ENCODE assay signal across 9 cellular contexts in the genomic region with DNA sequence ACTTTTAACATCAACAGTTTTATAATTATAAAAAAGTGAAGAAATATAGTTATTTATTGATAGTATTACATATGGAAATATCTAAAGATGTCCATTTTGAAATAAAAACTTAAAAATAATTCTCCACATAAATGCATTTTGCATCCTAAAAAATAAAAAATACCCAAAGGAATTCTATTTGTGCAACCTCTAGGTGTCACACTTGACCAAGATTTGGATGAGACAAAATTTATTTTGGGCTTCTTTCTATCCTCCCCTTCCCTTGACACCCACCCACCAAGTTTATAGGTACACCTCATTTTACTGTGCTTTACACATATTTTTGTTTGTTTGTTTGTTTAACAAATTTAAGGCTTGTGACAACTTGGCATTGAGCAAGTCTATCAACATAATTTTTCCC. TPM values are rescaled to one million over a fixed set of nuclear protein-coding genes. Genes with fewer than 3 reads are reported as not detected.
DNase-seq lines count a peak whose midpoint lies in the region; ATAC-seq and TF ChIP-seq lines count a peak whose summit lies in the region.
"Had no signal": no experiment of that assay in that cellular context is flagged by ENCODE, and none has a peak within 500 bp of the region (broad histone marks: within the 10 kb centered on the region; RNA-seq: fewer than 3 reads in every experiment).

No MANE protein-coding gene starts in this region.

- no peak overlapping the region for H2BK20ac ChIP-seq in H9 (ENCODE audit: low read depth, low read length, poor library complexity, severe bottlenecking)

- peaks cover 19 to 22% of the 10 kb centered on the region in 2 experiments for H3K4me1 Mint-ChIP-seq in H9
- H3K4me1 Mint-ChIP-seq: immature natural killer cell had no signal

- no peak overlapping the region for H3K14ac ChIP-seq in H9 (ENCODE audit: insufficient read depth, low read length)

- no peak overlapping the region for H3T11ph ChIP-seq in H9 (ENCODE audit: low read length)

- H3K18ac ChIP-seq in H9 (ENCODE audit: insufficient read length, low read depth, low read length): no peak overlapping the region

- H4K91ac ChIP-seq in H9 (ENCODE audit: insufficient read length, low read depth, low read length): no peak overlapping the region

- H3K4me3 ChIP-seq in parathyroid adenoma (ENCODE audit: low read depth, low read length): no peak overlapping the region

- H3K27me3 Mint-ChIP-seq in H9 (ENCODE audit: low read depth): peaks cover 16% of the 10 kb centered on the region

- no peaks in the 10 kb centered on the region for H4K20me1 ChIP-seq in H9 (ENCODE audit: control insufficient read depth, insufficient read depth, insufficient read length)

- H3K4me1 ChIP-seq in H9 (ENCODE audit: insufficient read depth, low read length) (no peaks in the 10 kb centered on the region), parathyroid adenoma (peaks cover 5% of the 10 kb centered on the region)

- no peaks in the 10 kb centered on the region for H3K79me1 ChIP-seq in H9 (ENCODE audit: insufficient read depth, low read depth, low read length, poor library complexity, severe bottlenecking)

- no peak overlapping the region for H2BK120ac ChIP-seq in H9 (ENCODE audit: low read depth, low read length, poor library complexity, severe bottlenecking)

- H3K9me3 Mint-ChIP-seq in H9: peaks cover 0 to 10% of the 10 kb centered on the region in 2 experiments; a peak in 1 of 5 replicates

- no peak overlapping the region for H3K4ac ChIP-seq in H9 (ENCODE audit: low read depth, low read length)

- no peak overlapping the region for H4K5ac ChIP-seq in H9 (ENCODE audit: insufficient read length, low read depth, low read length)

- H3K23me2 ChIP-seq in H9 (ENCODE audit: insufficient read length, low read depth, low read length, poor library complexity, severe bottlenecking): peaks cover 15% of the 10 kb centered on the region

- H3K9me3 ChIP-seq in H9 (ENCODE audit: control insufficient read depth, low read depth, low read length) (no peaks in the 10 kb centered on the region), parathyroid adenoma (ENCODE audit: control insufficient read depth, low read length) (no peaks in the 10 kb centered on the region)

- H4K8ac ChIP-seq in H9 (replicated peaks; ENCODE audit: insufficient read length, low read depth, low read length): no peak overlapping the region

- TF ChIP-seq CTCF in H9 (conservative IDR thresholded peaks at IDR 0.05) (peak; percentile 75), parathyroid adenoma (IDR thresholded peaks at IDR 0.05) (peak; percentile 38)

- no peak overlapping the region for H2BK12ac ChIP-seq in H9 (ENCODE audit: insufficient read length, low read depth, low read length)

- no peak overlapping the region for H2BK5ac ChIP-seq in H9 (ENCODE audit: insufficient read length, low read length)

- no peak for ATAC-seq in GM18505 (IDR thresholded peaks at IDR 0.05; ENCODE audit: unreplicated experiment)
- no peak for ATAC-seq in GM21390 (IDR thresholded peaks at IDR 0.05; ENCODE audit: unreplicated experiment)

- H2BK15ac ChIP-seq in H9 (ENCODE audit: low read depth, low read length): no peak overlapping the region

- no peak for DNase-seq in H9
- DNase-seq in NCI-H526 treated with DMSO at 0.1 percent for 48 hours (lab: John Stamatoyannopoulos, UW): peak; percentile 28
- DNase-seq in dermis blood vessel endothelial cell: peak; percentile 38
- no peak for DNase-seq in T1000 (lab: John Stamatoyannopoulos, UW)
- no peak for DNase-seq in cortex of kidney (lab: John Stamatoyannopoulos, UW)
- DNase-seq: immature natural killer cell had no signal

- H3K27ac Mint-ChIP-seq in H9: no peak overlapping the region
- H3K27ac Mint-ChIP-seq: immature natural killer cell had no signal

- H3K27ac ChIP-seq in H9 (ENCODE audit: insufficient read length, low read depth, low read length) (no peak overlapping the region), parathyroid adenoma (no peak overlapping the region)

- peaks cover 0 to 15% (median 0%) of the 10 kb centered on the region in 3 experiments; a peak in 4 of 7 replicates for H3K36me3 Mint-ChIP-seq in H9 (ENCODE audit: insufficient read depth in 1 of 3, low read depth in 3 of 3)
- H3K36me3 Mint-ChIP-seq: immature natural killer cell had no signal

- no peaks in the 10 kb centered on the region; the same call in 1 of the 2 replicates for H3K27me3 ChIP-seq in H9 (ENCODE audit: insufficient read depth, low read length)
- H3K27me3 ChIP-seq in parathyroid adenoma (ENCODE audit: control insufficient read depth, insufficient read depth, low read length): no peaks in the 10 kb centered on the region

- H3K56ac ChIP-seq in H9 (ENCODE audit: insufficient read length, low read depth, low read length): no peak overlapping the region

- H2AFZ ChIP-seq in H9 (ENCODE audit: low read length) (no peak overlapping the region), parathyroid adenoma (no peak overlapping the region)

- no peaks in the 10 kb centered on the region for H3K36me3 ChIP-seq in parathyroid adenoma (ENCODE audit: control insufficient read depth, insufficient read depth, low read length)

- no peak overlapping the region for H3K4me3 Mint-ChIP-seq in H9
- H3K4me3 Mint-ChIP-seq: immature natural killer cell had no signal

- no peak overlapping the region for H2AK5ac ChIP-seq in H9 (ENCODE audit: insufficient read length, low read length)

- TF ChIP-seq POLR2A in GM18505 (IDR thresholded peaks at IDR 0.05; ENCODE audit: borderline replicate concordance, extremely low read depth, insufficient read depth, insufficient read length): no peak

- no peak overlapping the region for H3K23ac ChIP-seq in H9 (ENCODE audit: insufficient read length, low read depth, low read length)

- no peak overlapping the region for H3K4me2 ChIP-seq in H9 (ENCODE audit: insufficient read depth, insufficient read length, low read length)
- H3K4me2 ChIP-seq in parathyroid adenoma (ENCODE audit: low read length): no peak overlapping the region

- H3K9ac ChIP-seq in H9 (ENCODE audit: extremely low read depth, insufficient read length, low read length): no peak overlapping the region
- H3K9ac ChIP-seq in parathyroid adenoma: no peak overlapping the region

- H3K79me2 ChIP-seq in H9 (ENCODE audit: insufficient read depth, low read length): no peaks in the 10 kb centered on the region
- peaks cover under 1% of the 10 kb centered on the region for H3K79me2 ChIP-seq in parathyroid adenoma

RNA-seq across cellular contexts. Expression of gene THSD7A, which starts 3.3 kb away (rescaled TPM):
- total RNA-seq in H9 (2021) (0.42 and 0.88 TPM in 2 replicates), dermis blood vessel endothelial cell (31.6 and 38.8 TPM in 2 replicates)

Comparison
In these comparisons a context has a peak if more than half of its experiments do, and no peak if none do; other contexts are left out.
1. DNase-seq: peak in NCI-H526 treated with DMSO at 0.1 percent for 48 hours (single experiment) and dermis blood vessel endothelial cell (single experiment); none in H9 (single experiment), T1000 (single experiment) and cortex of kidney (single experiment).
2. RNA of gene THSD7A, which starts 3.3 kb away (total RNA-seq): 31.6 to 38.8 TPM in dermis blood vessel endothelial cell; 0.42 to 0.88 TPM in H9; every median in the first group is over 10 times any median in the second.